Comparison of ENCODE assay signal across 6 cellular contexts in the genomic region with DNA sequence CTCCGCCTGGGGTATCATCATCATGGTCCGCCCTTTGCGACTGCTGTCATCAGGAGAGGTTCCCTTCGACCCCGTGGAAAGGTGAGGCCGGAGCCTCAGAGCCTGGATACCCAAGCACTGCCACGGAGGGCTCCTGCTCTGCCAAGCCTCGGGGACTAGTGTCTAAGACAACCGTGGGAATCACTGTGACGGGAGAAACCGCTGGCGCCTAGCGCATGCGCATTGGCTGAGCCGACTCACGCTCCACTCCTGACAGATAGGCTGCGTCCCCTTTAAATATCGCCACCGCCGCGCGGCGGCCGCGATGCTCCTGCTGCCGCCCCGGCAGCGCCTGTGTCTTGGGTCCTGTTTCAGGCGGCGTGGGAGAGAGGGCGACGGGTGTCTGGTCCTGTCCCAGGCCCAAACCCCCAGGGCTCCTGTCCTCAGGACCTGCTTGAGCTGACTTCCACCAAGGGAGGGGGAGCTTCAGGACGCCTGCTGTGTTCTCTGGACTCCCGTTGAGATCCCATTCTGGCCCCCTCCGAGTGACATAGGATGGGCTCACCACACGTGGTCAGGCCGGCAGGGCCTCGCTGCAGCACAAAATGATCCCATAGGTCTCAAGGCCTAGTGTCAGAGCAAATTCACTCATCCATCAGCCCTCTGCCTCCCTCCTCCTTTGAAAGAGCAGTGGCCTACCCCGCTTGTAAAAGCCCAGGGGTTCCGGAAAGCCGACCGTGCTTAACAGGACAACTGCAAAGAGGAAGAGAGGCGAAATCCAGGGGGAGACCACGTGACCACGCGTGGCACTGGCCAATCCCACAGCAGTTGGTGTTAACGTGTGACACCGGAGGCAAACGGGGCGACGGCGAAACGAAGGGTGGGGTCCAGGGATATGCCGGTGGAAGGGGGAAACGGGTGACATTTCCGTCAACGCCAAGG.
DNase-seq lines count a peak whose midpoint lies in the region; ATAC-seq, FAIRE-seq and TF ChIP-seq lines count a peak whose summit lies in the region.
"Not testable (repeated sequence)": the region's sequence is repeated elsewhere in the genome, so short reads cannot be mapped to it uniquely, and the experiment has no call there.

No MANE protein-coding gene starts in this region.

- DNase-seq in RWPE2 (ENCODE audit: low spot score): peak; percentile 74
- DNase-seq in K562 (ENCODE audit: extremely low read depth in 1 of 4, low spot score in 3 of 4): not testable (repeated sequence)
- DNase-seq in heart left ventricle: peak in 3 of 5 donors; percentile 28 to 77 (median 29)
- DNase-seq in osteocyte (ENCODE audit: extremely low spot score, unreplicated experiment): peak; percentile 92
- peak; percentile 74 for DNase-seq in sigmoid colon
- peak; percentile 29 to 37 for DNase-seq in upper lobe of left lung

- 47% methylated on average over 12 of the region's 57 CpGs for WGBS in K562 (ENCODE audit: insufficient coverage, low coverage, missing lambda C conversion rate)
- 79 to 93% (median 91%) methylated on average over 4 to 38 of the region's 57 CpGs; no CpG with 5 or more reads in 1 of the 4 donors for WGBS in heart left ventricle, 4 donors
- WGBS in sigmoid colon, 2 donors: 91 to 92% methylated on average over 22 to 44 of the region's 57 CpGs
- 84 to 86% methylated on average over 16 to 20 of the region's 57 CpGs for WGBS in upper lobe of left lung, 2 donors

- H3K4me3 ChIP-seq in RWPE2 (ENCODE audit: severe bottlenecking); K562; heart left ventricle; sigmoid colon; upper lobe of left lung: not testable (repeated sequence)

- H3K27ac Mint-ChIP-seq in osteocyte (ENCODE audit: unreplicated experiment): not testable (repeated sequence)

- not testable (repeated sequence) for H2AFZ ChIP-seq in K562 (ENCODE audit: low read depth, low read length)

- H3K36me3 Mint-ChIP-seq in osteocyte (ENCODE audit: unreplicated experiment): not testable (repeated sequence)

- H3K4me3 Mint-ChIP-seq in osteocyte (ENCODE audit: unreplicated experiment): not testable (repeated sequence)

- not testable (repeated sequence) for FAIRE-seq in K562 (lab: Jason Lieb, UNC)

- not testable (repeated sequence) for H4K20me1 ChIP-seq in K562 (replicated peaks; ENCODE audit: control insufficient read depth, insufficient read depth, low read length)

- not testable (repeated sequence) for H3K4me2 ChIP-seq in K562 (ENCODE audit: insufficient read depth, low read length)

- CTCF ChIA-PET in K562 (lab: Yijun Ruan, JAX; ENCODE audit: low intra/inter-chr PET ratio): not testable (repeated sequence)

- intact Hi-C loops in K562 (cut with micrococcal nuclease); heart left ventricle (cut with DNase I); sigmoid colon (cut with DNase I): not testable (repeated sequence)

- H3K27me3 Mint-ChIP-seq in osteocyte (ENCODE audit: unreplicated experiment): not testable (repeated sequence)

- not testable (repeated sequence) for H3K79me2 ChIP-seq in K562 (ENCODE audit: control insufficient read depth, insufficient read depth, low read length)

- ATAC-seq in RWPE2 (ENCODE audit: low read depth); K562; heart left ventricle; upper lobe of left lung (ENCODE audit: low FRiP score in 2 of 2): not testable (repeated sequence)

- not testable (repeated sequence) for TF ChIP-seq POLR2A in K562 (conservative IDR thresholded peaks at IDR 0.05); heart left ventricle (IDR thresholded peaks at IDR 0.05); sigmoid colon (IDR thresholded peaks at IDR 0.05); upper lobe of left lung (IDR thresholded peaks at IDR 0.05)

- BruUV-seq in K562 (replicated peaks; lab: Mats Ljungman, UMichigan): not testable (repeated sequence)

- POLR2A ChIA-PET in K562 (lab: Yijun Ruan, JAX): not testable (repeated sequence)

- not testable (repeated sequence) for H3K9me3 Mint-ChIP-seq in osteocyte (ENCODE audit: unreplicated experiment)

- H3K4me1 Mint-ChIP-seq in osteocyte (ENCODE audit: unreplicated experiment): not testable (repeated sequence)

- H3K27me3 ChIP-seq in RWPE2 (ENCODE audit: insufficient read depth, poor library complexity, severe bottlenecking); K562 (ENCODE audit: control insufficient read depth in 2 of 2, insufficient read depth in 2 of 2, low read length in 2 of 2); heart left ventricle; sigmoid colon; upper lobe of left lung: not testable (repeated sequence)

- TF ChIP-seq CTCF in RWPE2 (IDR thresholded peaks at IDR 0.05; ENCODE audit: poor library complexity, severe bottlenecking); K562 (IDR thresholded peaks at IDR 0.05 in 2 of 3, conservative IDR thresholded peaks at IDR 0.05 in 1 of 3; ENCODE audit: insufficient read depth in 2 of 3, low read depth in 1 of 3, low read length in 3 of 3); heart left ventricle (IDR thresholded peaks at IDR 0.05); osteocyte (IDR thresholded peaks at IDR 0.05); sigmoid colon (IDR thresholded peaks at IDR 0.05); upper lobe of left lung (IDR thresholded peaks at IDR 0.05): not testable (repeated sequence)

- H3K9me1 ChIP-seq in K562 (ENCODE audit: control insufficient read depth, insufficient read depth, low read length): not testable (repeated sequence)

- TF ChIP-seq RAD21 in K562 (CRISPR knock-in tag; conservative IDR thresholded peaks at IDR 0.05 in 1 of 2, IDR thresholded peaks at IDR 0.05 in 1 of 2): not testable (repeated sequence)

- in situ Hi-C loops in K562 (cut with MboI): loop anchor here (25.0 kb wide), 1 partner anchor 773 kb away; no protein-coding TSS in a partner anchor

- H3K9ac ChIP-seq in K562 (ENCODE audit: insufficient read depth in 1 of 2, low read depth in 2 of 2, low read length in 2 of 2): not testable (repeated sequence)

- H3K4me1 ChIP-seq in RWPE2 (ENCODE audit: insufficient read depth, poor library complexity, severe bottlenecking); K562 (replicated peaks in 1 of 2; ENCODE audit: control insufficient read depth in 2 of 2, insufficient read depth in 2 of 2, low read length in 2 of 2); heart left ventricle; sigmoid colon; upper lobe of left lung: not testable (repeated sequence)

- not testable (repeated sequence) for H3K9me3 ChIP-seq in RWPE2 (ENCODE audit: severe bottlenecking); K562 (replicated peaks; ENCODE audit: control insufficient read depth, insufficient read depth, low read depth, low read length); heart left ventricle; sigmoid colon; upper lobe of left lung

- H3K27ac ChIP-seq in RWPE2 (ENCODE audit: poor library complexity, severe bottlenecking); K562 (ENCODE audit: extremely low read depth, low read depth, low read length); heart left ventricle; sigmoid colon; upper lobe of left lung: not testable (repeated sequence)

- TF ChIP-seq EP300 in K562 (IDR thresholded peaks at IDR 0.05; ENCODE audit: low read length); sigmoid colon (IDR thresholded peaks at IDR 0.05); upper lobe of left lung (IDR thresholded peaks at IDR 0.05): not testable (repeated sequence)

- not testable (repeated sequence) for H3K36me3 ChIP-seq in RWPE2 (ENCODE audit: low read depth); K562 (ENCODE audit: control insufficient read depth, insufficient read depth, low read length); heart left ventricle; sigmoid colon; upper lobe of left lung

TF ChIP-seq in K562, 482 proteins besides CTCF, POLR2A, EP300 and RAD21:
- peak; percentile 68 to 73 for TF ChIP-seq NRF1 (conservative IDR thresholded peaks at IDR 0.05 in 1 of 2, IDR thresholded peaks at IDR 0.05 in 1 of 2)
